8 cellular contexts compared by ENCODE assay signal in the genomic region with DNA sequence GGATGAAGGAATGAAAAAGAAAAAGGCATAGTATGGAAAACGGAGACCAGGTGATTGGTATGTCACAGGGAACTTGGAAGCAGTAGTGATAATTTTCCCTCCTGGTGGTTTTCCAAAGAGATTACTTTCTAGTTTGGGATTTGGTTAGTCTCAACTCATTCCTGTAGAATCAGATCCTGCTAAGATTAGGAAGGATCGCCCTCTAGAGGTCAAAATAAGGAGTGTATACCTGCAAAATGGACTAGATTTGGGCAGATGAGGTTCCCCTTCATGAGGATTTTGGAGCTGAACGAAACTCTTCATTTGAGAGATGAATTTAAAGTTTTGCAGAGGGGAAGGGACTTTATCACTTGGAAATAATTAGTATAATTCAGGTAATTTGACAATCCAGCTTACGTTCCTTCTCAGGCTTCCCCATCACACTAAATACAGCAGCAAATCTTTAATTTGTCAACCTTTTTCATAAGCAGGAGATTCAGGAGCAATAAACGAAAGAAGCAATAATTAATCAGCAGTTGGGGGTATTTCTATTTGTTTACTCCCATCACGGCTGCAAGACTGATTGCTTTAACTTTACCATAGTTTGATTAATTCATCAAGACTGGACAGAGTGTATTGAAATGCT.
DNase-seq lines count a peak whose midpoint lies in the region; ATAC-seq and TF ChIP-seq lines count a peak whose summit lies in the region.

No MANE protein-coding gene starts in this region.

- H3K4me2 ChIP-seq in OCI-LY7 (ENCODE audit: low read length): peak overlapping the region; percentile 74

- TF ChIP-seq POLR2A in right lobe of liver (IDR thresholded peaks at IDR 0.05): no peak
- TF ChIP-seq POLR2A in vagina (IDR thresholded peaks at IDR 0.05): no peak

- no peaks in the 10 kb centered on the region for H3K36me3 Mint-ChIP-seq in CD14-positive monocyte

- no peak overlapping the region for H3K4me3 Mint-ChIP-seq in CD14-positive monocyte

- 5% methylated on average over 6 of the region's 6 CpGs for WGBS in right lobe of liver (ENCODE audit: insufficient coverage, low coverage, low lambda C conversion rate, missing lambda C conversion rate)

- BruUV-seq in OCI-LY7 (replicated peaks; lab: Mats Ljungman, UMichigan): no TSS peak

- H4K20me1 ChIP-seq in OCI-LY7 (ENCODE audit: insufficient read depth, low read length): no peaks in the 10 kb centered on the region

- H3K9me3 ChIP-seq in OCI-LY7 (ENCODE audit: low read length) (peaks cover 21% of the 10 kb centered on the region), colonic mucosa (no peaks in the 10 kb centered on the region), right lobe of liver (no peaks in the 10 kb centered on the region), vagina (no peaks in the 10 kb centered on the region)

- H3K4me1 ChIP-seq in OCI-LY7 (ENCODE audit: insufficient read depth, low read length, poor library complexity, severe bottlenecking) (peaks cover 35% of the 10 kb centered on the region), colonic mucosa (no peaks in the 10 kb centered on the region), right lobe of liver (no peaks in the 10 kb centered on the region), vagina (no peaks in the 10 kb centered on the region)

- no peaks in the 10 kb centered on the region for H3K9me2 ChIP-seq in OCI-LY7 (ENCODE audit: insufficient read depth, low read length)

- no peak overlapping the region for H3K27ac Mint-ChIP-seq in CD14-positive monocyte

- no peaks in the 10 kb centered on the region for H3K27me3 ChIP-seq in colonic mucosa
- H3K27me3 ChIP-seq in right lobe of liver: no peaks in the 10 kb centered on the region
- no peaks in the 10 kb centered on the region for H3K27me3 ChIP-seq in vagina

- no peaks in the 10 kb centered on the region; the same call in 1 of the 2 replicates for H3K36me3 ChIP-seq in OCI-LY7 (ENCODE audit: insufficient read depth, low read length)
- H3K36me3 ChIP-seq in colonic mucosa: no peaks in the 10 kb centered on the region
- no peaks in the 10 kb centered on the region for H3K36me3 ChIP-seq in right lobe of liver
- no peaks in the 10 kb centered on the region for H3K36me3 ChIP-seq in vagina

- H3K4me3 ChIP-seq in OCI-LY7 (ENCODE audit: low read depth, low read length, poor library complexity, severe bottlenecking) (peak overlapping the region; percentile 38), colonic mucosa (no peak overlapping the region), right lobe of liver (no peak overlapping the region), vagina (no peak overlapping the region)

- DNase-seq in CD14-positive monocyte (ENCODE audit: low spot score) (no peak), HS-5 (ENCODE audit: low read depth) (peak; percentile 47), OCI-LY7 (ENCODE audit: low spot score) (peak; percentile 85), colonic mucosa (peak; percentile 41), right lobe of liver (no peak), vagina (ENCODE audit: extremely low spot score in 2 of 2) (no peak)
- no peak for DNase-seq in activated effector memory CD4-positive, alpha-beta T cell treated with Interleukin-2 at 50 U/mL for 16 hours

- no peaks in the 10 kb centered on the region for H3K79me2 ChIP-seq in OCI-LY7 (ENCODE audit: insufficient read depth, low read depth, low read length)

- H3K9me3 Mint-ChIP-seq in CD14-positive monocyte: peaks cover 0 to 9% (median 7%) of the 10 kb centered on the region in 7 donors

- POLR2A ChIA-PET in OCI-LY7 (lab: Charles Lee): interaction anchor here (0.5 to 2.3 kb wide), 18 partner anchors 9 to 319 kb away, joined by 3 to 19 read pairs (median 3); a partner anchor contains a TSS

- H3K4me1 Mint-ChIP-seq in CD14-positive monocyte: peaks cover 3% of the 10 kb centered on the region

- H3K27me3 Mint-ChIP-seq in CD14-positive monocyte (ENCODE audit: low read depth in 3 of 3): peaks cover 0 to 3% (median 1%) of the 10 kb centered on the region in 3 donors

- ATAC-seq in GM18519 (IDR thresholded peaks at IDR 0.05; ENCODE audit: low FRiP score, unreplicated experiment): peak; percentile 45
- ATAC-seq in right lobe of liver: peak; percentile 89 to 93 (median 92)

- peak overlapping the region; percentile 98 for H2AFZ ChIP-seq in OCI-LY7 (ENCODE audit: low read length)

- intact Hi-C loops in CD14-positive monocyte (cut with micrococcal nuclease): loop anchor here (2.0 to 5.0 kb wide), 2 partner anchors 294 kb away; no protein-coding TSS in a partner anchor
- intact Hi-C loops in OCI-LY7 (cut with micrococcal nuclease; ENCODE audit: unreplicated experiment): loop anchor here (1.0 to 10.0 kb wide), 6 partner anchors 39 to 679 kb away; no protein-coding TSS in a partner anchor
- intact Hi-C loops in colonic mucosa (cut with DNase I): loop anchor here (2.0 to 10.0 kb wide), 2 partner anchors 294 to 676 kb away; no protein-coding TSS in a partner anchor
- intact Hi-C loops in right lobe of liver (cut with DNase I): no loop called here
- intact Hi-C loops in vagina (cut with DNase I): no loop called here

- TF ChIP-seq CTCF in CD14-positive monocyte (IDR thresholded peaks at IDR 0.05) (peak; percentile 87), OCI-LY7 (conservative IDR thresholded peaks at IDR 0.05; ENCODE audit: low read length) (peak; percentile 98), colonic mucosa (IDR thresholded peaks at IDR 0.05) (peak; percentile 72), right lobe of liver (IDR thresholded peaks at IDR 0.05) (peak; percentile 76 to 85 (median 82)), vagina (IDR thresholded peaks at IDR 0.05) (peak; percentile 44 to 77 (median 75))

- CTCF ChIA-PET in OCI-LY7 (lab: Charles Lee; ENCODE audit: unreplicated experiment): interaction anchor here (0.5 to 0.6 kb wide), 3 partner anchors 9 to 138 kb away, joined by 3 read pairs; no protein-coding TSS in a partner anchor

- H3K27ac ChIP-seq in OCI-LY7 (ENCODE audit: low read depth, low read length, poor library complexity, severe bottlenecking): peak overlapping the region; percentile 34
- no peak overlapping the region for H3K27ac ChIP-seq in colonic mucosa
- no peak overlapping the region for H3K27ac ChIP-seq in right lobe of liver
- no peak overlapping the region for H3K27ac ChIP-seq in vagina

- H3K9ac ChIP-seq in colonic mucosa (ENCODE audit: low read depth in 2 of 2, low read length in 2 of 2): no peak overlapping the region

Comparison
In these comparisons a context has a peak if more than half of its experiments do, and no peak if none do; other contexts are left out.
1. DNase-seq: peak in HS-5 (single experiment), OCI-LY7 (single experiment) and colonic mucosa (single experiment); none in CD14-positive monocyte (single experiment), right lobe of liver (0 of 3), vagina (0 of 2) and activated effector memory CD4-positive, alpha-beta T cell treated with Interleukin-2 at 50 U/mL for 16 hours (single experiment).
2. intact Hi-C loops: an anchor here in CD14-positive monocyte (2.0 to 5.0 kb wide), OCI-LY7 (1.0 to 10.0 kb wide) and colonic mucosa (2.0 to 10.0 kb wide); none called in right lobe of liver and vagina.
3. Peak in every context shown above with its lines, with median percentiles within 50 percentile points of each other: CTCF ChIP-seq.